Comparison of ENCODE assay signal across 18 cellular contexts in the genomic region with DNA sequence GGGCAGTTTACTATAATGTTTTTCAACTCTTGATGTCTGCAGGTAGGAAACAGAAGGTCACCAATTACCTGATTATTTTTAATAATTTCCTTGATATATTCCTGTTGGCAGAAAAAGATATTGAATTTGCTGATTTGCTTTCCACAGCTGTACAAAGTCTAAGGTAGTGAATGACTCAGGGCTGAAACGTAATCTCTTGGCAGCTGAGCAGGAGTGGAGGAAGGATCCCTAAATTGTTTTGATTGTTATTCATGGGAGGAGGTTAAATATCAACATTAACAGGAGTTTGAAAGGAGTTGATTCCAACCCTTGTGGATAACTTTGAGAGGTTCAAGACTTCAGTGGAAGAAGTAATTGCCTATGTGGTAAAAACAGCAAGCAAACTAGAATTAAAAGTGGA.
A peak's percentile ranks its signal among the peaks of the same experiment; 100 is the strongest.
DNase-seq lines count a peak whose midpoint lies in the region; ATAC-seq, FAIRE-seq and TF ChIP-seq lines count a peak whose summit lies in the region.
"Had no signal": no experiment of that assay in that cellular context is flagged by ENCODE, and none has a peak within 500 bp of the region (broad histone marks: within the 10 kb centered on the region; RNA-seq: fewer than 3 reads in every experiment).

No MANE protein-coding gene starts in this region.

- H3K36me3 Mint-ChIP-seq in neural crest cell (ENCODE audit: low read depth) = no peaks in the 10 kb centered on the region
- H3K36me3 Mint-ChIP-seq: immature natural killer cell had no signal

- peak; percentile 65 for FAIRE-seq in GM12892 (lab: Jason Lieb, UNC)

- TF ChIP-seq CTCF in epithelial cell of esophagus (IDR thresholded peaks at IDR 0.05; ENCODE audit: insufficient read depth, low read depth, low read length, missing control alignments) (no peak), neural crest cell (conservative IDR thresholded peaks at IDR 0.05) (no peak)

- peak overlapping the region; percentile 14 for H3K27ac Mint-ChIP-seq in neural crest cell (ENCODE audit: unreplicated experiment)
- H3K27ac Mint-ChIP-seq: activated CD8-positive, alpha-beta T cell treated with anti-CD3 and anti-CD28 coated beads, Interleukin-2, amount 10 ng/mL, durations not matched to agents 7 days and 5 days; activated T-helper 17 cell treated with anti-CD3 and anti-CD28 coated beads, Interleukin-2, amount 50 U/mL, for 72 hours; immature natural killer cell had no signal

- TF ChIP-seq POLR2A in GM12892 (IDR thresholded peaks at IDR 0.05; ENCODE audit: low read depth, low read length) = no peak

- H3K4me3 Mint-ChIP-seq in neural crest cell = no peak overlapping the region
- H3K4me3 Mint-ChIP-seq: activated CD8-positive, alpha-beta T cell treated with anti-CD3 and anti-CD28 coated beads, Interleukin-2, amount 10 ng/mL, durations not matched to agents 7 days and 5 days; activated T-helper 17 cell treated with anti-CD3 and anti-CD28 coated beads, Interleukin-2, amount 50 U/mL, for 72 hours; immature natural killer cell had no signal

- peaks cover 2% of the 10 kb centered on the region for H3K9me3 Mint-ChIP-seq in neural crest cell
- H3K9me3 Mint-ChIP-seq: activated T-helper 17 cell treated with anti-CD3 and anti-CD28 coated beads, Interleukin-2, amount 50 U/mL, for 72 hours had no signal

- no peaks in the 10 kb centered on the region for H3K4me1 Mint-ChIP-seq in neural crest cell
- H3K4me1 Mint-ChIP-seq: activated T-helper 17 cell treated with anti-CD3 and anti-CD28 coated beads, Interleukin-2, amount 50 U/mL, for 72 hours; immature natural killer cell had no signal

- ATAC-seq in HG03175 (IDR thresholded peaks at IDR 0.05; ENCODE audit: unreplicated experiment) = no peak
- ATAC-seq: activated CD8-positive, alpha-beta T cell treated with anti-CD3 and anti-CD28 coated beads, Interleukin-2, amount 10 ng/mL, durations not matched to agents 7 days and 5 days; activated T-helper 17 cell treated with anti-CD3 and anti-CD28 coated beads, Interleukin-2, amount 50 U/mL, for 72 hours; gastrocnemius medialis; SK-N-SH treated with all-trans-retinoic acid at 6 μM for 48 hours had no signal

- H3K4me3 ChIP-seq in epithelial cell of esophagus (ENCODE audit: low read length) = no peak overlapping the region
- H3K4me3 ChIP-seq: gastrocnemius medialis, PC-9 had no signal

- H3K27me3 Mint-ChIP-seq in neural crest cell (ENCODE audit: low read depth) = no peaks in the 10 kb centered on the region
- H3K27me3 Mint-ChIP-seq: activated T-helper 17 cell treated with anti-CD3 and anti-CD28 coated beads, Interleukin-2, amount 50 U/mL, for 72 hours had no signal

- no peak for DNase-seq in GM12892 (ENCODE audit: insufficient read length)
- peak; percentile 50 for DNase-seq in NCI-H69 (lab: John Stamatoyannopoulos, UW)
- DNase-seq in epithelial cell of esophagus (ENCODE audit: low read depth) = peak; percentile 45
- DNase-seq in neural crest cell (ENCODE audit: low read depth, low spot score) = no peak
- no peak for DNase-seq in CD1c-positive myeloid dendritic cell (ENCODE audit: extremely low spot score)
- no peak for DNase-seq in NOMO-1 treated with DMSO at 0.1 percent for 48 hours (lab: John Stamatoyannopoulos, UW; ENCODE audit: unreplicated experiment)
- DNase-seq in retina = no peak
- DNase-seq: activated CD8-positive, alpha-beta T cell treated with anti-CD3 and anti-CD28 coated beads, Interleukin-2, amount 10 ng/mL, durations not matched to agents 7 days and 5 days; anterior cingulate cortex; DMS153; gastrocnemius medialis; immature natural killer cell; NCI-H446; PC-9; substantia nigra had no signal

Comparison
In these comparisons a context has a peak if more than half of its experiments do, and no peak if none do; other contexts are left out.
1. DNase-seq: peak in NCI-H69 (single experiment) and epithelial cell of esophagus (single experiment); none in GM12892 (single experiment), neural crest cell (single experiment), CD1c-positive myeloid dendritic cell (single experiment), NOMO-1 treated with DMSO at 0.1 percent for 48 hours (single experiment) and retina (single experiment).